ENCODE assay signal across 17 cellular contexts in genomic region chr4:6495296-6495590, GRCh38. TPM values are rescaled to one million over a fixed set of nuclear protein-coding genes. Genes with fewer than 3 reads are reported as not detected.
DNase-seq lines count a peak whose midpoint lies in the region; ATAC-seq and TF ChIP-seq lines count a peak whose summit lies in the region.
"Had no signal": no experiment of that assay in that cellular context is flagged by ENCODE, and none has a peak within 500 bp of the region (broad histone marks: within the 10 kb centered on the region; RNA-seq: fewer than 3 reads in every experiment).

No MANE protein-coding gene starts in this region.

- no peaks in the 10 kb centered on the region for H3K4me1 ChIP-seq in heart right ventricle
- no peaks in the 10 kb centered on the region for H3K4me1 ChIP-seq in lung (ENCODE audit: control insufficient read depth in 2 of 2, insufficient read depth in 2 of 2, low read length in 2 of 2)
- no peaks in the 10 kb centered on the region for H3K4me1 ChIP-seq in colonic mucosa
- no peaks in the 10 kb centered on the region for H3K4me1 ChIP-seq in Karpas-422 (ENCODE audit: low read length)

- H3K4me3 ChIP-seq in heart right ventricle (no peak overlapping the region), lung (no peak overlapping the region), colonic mucosa (no peak overlapping the region), Karpas-422 (ENCODE audit: low read length) (no peak overlapping the region)
- H3K4me3 ChIP-seq: GM23248, HAP-1 had no signal

- H3K27me3 Mint-ChIP-seq in osteocyte (ENCODE audit: unreplicated experiment): peaks cover 3% of the 10 kb centered on the region

- TF ChIP-seq CTCF in heart right ventricle (IDR thresholded peaks at IDR 0.05): no peak
- no peak for TF ChIP-seq CTCF in lung (IDR thresholded peaks at IDR 0.05; ENCODE audit: control extremely low read depth, extremely low read depth)
- TF ChIP-seq CTCF in osteocyte (IDR thresholded peaks at IDR 0.05): no peak
- no peak for TF ChIP-seq CTCF in colonic mucosa (IDR thresholded peaks at IDR 0.05)

- H3K4me1 Mint-ChIP-seq in osteocyte (ENCODE audit: unreplicated experiment): no peaks in the 10 kb centered on the region
- H3K4me1 Mint-ChIP-seq: CD4-positive, alpha-beta memory T cell had no signal

- no peaks in the 10 kb centered on the region for H3K79me2 ChIP-seq in Karpas-422 (ENCODE audit: low read length)

- no peak overlapping the region for H2AFZ ChIP-seq in Karpas-422 (ENCODE audit: low read length)
- H2AFZ ChIP-seq: GM23248 had no signal

- H4K20me1 ChIP-seq in Karpas-422 (ENCODE audit: insufficient read depth, low read depth, low read length): no peaks in the 10 kb centered on the region

- no peaks in the 10 kb centered on the region for H3K9me2 ChIP-seq in Karpas-422 (replicated peaks; ENCODE audit: insufficient read depth, low read length)

- no peak overlapping the region for H3K9ac ChIP-seq in colonic mucosa (ENCODE audit: low read depth in 2 of 2, low read length in 2 of 2)
- H3K9ac ChIP-seq in Karpas-422 (ENCODE audit: low read length): no peak overlapping the region
- H3K9ac ChIP-seq: GM23248 had no signal

- H3K4me2 ChIP-seq in Karpas-422 (ENCODE audit: low read depth, low read length, poor library complexity, severe bottlenecking): no peak overlapping the region

- no peak overlapping the region for H3K27ac ChIP-seq in heart right ventricle
- H3K27ac ChIP-seq in lung (ENCODE audit: low read depth in 1 of 2, low read length in 1 of 2): no peak overlapping the region
- H3K27ac ChIP-seq in colonic mucosa: no peak overlapping the region
- no peak overlapping the region for H3K27ac ChIP-seq in Karpas-422 (ENCODE audit: low read length)
- H3K27ac ChIP-seq: GM23248 had no signal

- ATAC-seq in heart right ventricle: no peak
- ATAC-seq in lung (ENCODE audit: insufficient read depth, low FRiP score): no peak

- DNase-seq in cardiac septum (ENCODE audit: low spot score) (peak; percentile 47), heart right ventricle (no peak), lung (ENCODE audit: low spot score) (peak; percentile 22), osteocyte (ENCODE audit: extremely low spot score, unreplicated experiment) (peak; percentile 81), colonic mucosa (no peak), kidney tubule cell (ENCODE audit: low spot score) (no peak), Karpas-422 (no peak)
- DNase-seq: C1 segment of cervical spinal cord; Calu3; CD4-positive, alpha-beta memory T cell; COR-L47; DMS53; DND-41; GM23248; HFFc6 had no signal

- H3K36me3 Mint-ChIP-seq in osteocyte (ENCODE audit: unreplicated experiment): no peaks in the 10 kb centered on the region
- H3K36me3 Mint-ChIP-seq: CD4-positive, alpha-beta memory T cell had no signal

- H3K36me3 ChIP-seq in heart right ventricle (no peaks in the 10 kb centered on the region), lung (ENCODE audit: control insufficient read depth in 2 of 2, insufficient read depth in 2 of 2, low read length in 2 of 2) (no peaks in the 10 kb centered on the region), colonic mucosa (no peaks in the 10 kb centered on the region), Karpas-422 (ENCODE audit: insufficient read depth, low read length) (no peaks in the 10 kb centered on the region)
- H3K36me3 ChIP-seq: HAP-1 had no signal

- 88 to 90% methylated on average over 7 of the region's 7 CpGs for WGBS in heart right ventricle, 2 donors
- WGBS in lung, 2 donors: 92 to 95% methylated on average over 7 of the region's 7 CpGs

- H3K27me3 ChIP-seq in heart right ventricle: peaks cover 0 to 49% (median 18%) of the 10 kb centered on the region in 7 donors
- no peaks in the 10 kb centered on the region for H3K27me3 ChIP-seq in lung (ENCODE audit: control insufficient read depth, insufficient read depth)
- H3K27me3 ChIP-seq in colonic mucosa: no peaks in the 10 kb centered on the region
- no peaks in the 10 kb centered on the region for H3K27me3 ChIP-seq in Karpas-422 (ENCODE audit: low read length)

- H3K9me3 Mint-ChIP-seq in osteocyte (ENCODE audit: unreplicated experiment): no peaks in the 10 kb centered on the region
- H3K9me3 Mint-ChIP-seq: HFFc6 had no signal

- H3K27ac Mint-ChIP-seq in osteocyte (ENCODE audit: unreplicated experiment): no peak overlapping the region
- H3K27ac Mint-ChIP-seq: CD4-positive, alpha-beta memory T cell; HFFc6 had no signal

- peaks cover 0 to 11% (median 0%) of the 10 kb centered on the region in 11 donors for H3K9me3 ChIP-seq in heart right ventricle
- peaks cover 0 to 19% of the 10 kb centered on the region in 2 donors for H3K9me3 ChIP-seq in lung (ENCODE audit: control insufficient read depth in 2 of 2, insufficient read depth in 1 of 2, low read length in 1 of 2)
- no peaks in the 10 kb centered on the region for H3K9me3 ChIP-seq in colonic mucosa
- H3K9me3 ChIP-seq in Karpas-422 (ENCODE audit: low read length): no peaks in the 10 kb centered on the region
- H3K9me3 ChIP-seq: HAP-1 had no signal

- intact Hi-C loops in cardiac septum (cut with DNase I): no loop called here
- intact Hi-C loops in heart right ventricle (cut with DNase I): no loop called here
- intact Hi-C loops in colonic mucosa (cut with DNase I): no loop called here

- H3K4me3 Mint-ChIP-seq in osteocyte (ENCODE audit: unreplicated experiment): no peak overlapping the region
- H3K4me3 Mint-ChIP-seq: CD4-positive, alpha-beta memory T cell; HFFc6 had no signal

RNA-seq across cellular contexts. Expression of gene PPP2R2C, which starts 22.8 kb away (rescaled TPM):
- total RNA-seq in cardiac septum (5.5 TPM), heart right ventricle (10 to 100 TPM in 1 of 10 donors, 1 to 10 TPM in 9; 2.3 to 10.6 (median 5.3) TPM), lung (under 1 TPM; 0.03 to 0.57 TPM), osteocyte (not detected in 2 replicates), colonic mucosa (under 1 TPM; 0.05 to 0.35 TPM)
- polyA plus RNA-seq in heart right ventricle (under 1 TPM; 0.14 to 0.66 TPM), lung (under 1 TPM; 0.04 to 0.05 TPM)
- total RNA-seq in Karpas-422 (2014; rRNA removed; shearing (Covaris generic); ENCODE audit: low replicate concordance): not detected in 2 replicates
- total RNA-seq: A673; CD4-positive, alpha-beta memory T cell; GM23248 had no signal
- polyA plus RNA-seq: CD4-positive, alpha-beta memory T cell; GM23248 had no signal

Comparison
In these comparisons a context has a peak if more than half of its experiments do, and no peak if none do; other contexts are left out.
1. DNase-seq: peak in cardiac septum (single experiment), lung (single experiment) and osteocyte (single experiment); none in heart right ventricle (0 of 2), colonic mucosa (single experiment), kidney tubule cell (single experiment) and Karpas-422 (single experiment).